Comparison of ENCODE assay signal across 25 cellular contexts in the genomic region with DNA sequence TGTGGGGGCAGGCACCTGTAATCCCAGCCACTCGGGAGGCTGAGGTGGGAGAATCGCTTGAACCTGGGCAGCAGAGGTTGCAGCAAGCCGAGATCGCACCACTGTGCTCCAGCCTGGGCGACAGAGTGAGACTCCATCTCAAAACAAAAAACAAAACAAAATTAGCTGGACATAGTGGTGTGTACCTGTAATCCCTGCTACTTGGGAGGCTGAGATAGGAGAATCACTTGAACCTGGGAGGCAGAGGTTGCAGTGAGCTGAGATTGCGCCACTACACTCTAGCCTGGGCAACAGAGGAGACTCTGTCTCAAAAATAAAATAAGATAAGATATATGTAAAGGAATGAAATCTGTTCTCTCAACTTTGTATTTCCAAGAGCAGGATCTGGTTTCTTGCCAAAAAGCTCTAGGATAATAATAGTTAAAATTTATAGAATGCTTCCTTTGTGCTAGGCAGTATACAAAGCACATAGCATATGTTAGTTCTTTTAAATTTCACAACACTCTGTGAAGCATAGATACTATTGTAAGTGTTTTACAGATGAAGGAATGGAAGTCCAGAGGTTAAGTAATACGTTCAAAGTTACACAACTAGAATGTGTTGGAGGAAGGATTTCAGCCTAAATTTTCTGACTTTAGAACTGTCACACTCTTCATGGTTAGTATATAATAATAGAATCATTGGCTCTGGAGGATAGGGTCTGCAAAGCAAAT.
"Had no signal": no experiment of that assay in that cellular context is flagged by ENCODE, and none has a peak within 500 bp of the region (broad histone marks: within the 10 kb centered on the region; RNA-seq: fewer than 3 reads in every experiment).

No MANE protein-coding gene starts in this region.

- H3K4me1 ChIP-seq: ascending aorta, SJSA1 had no signal

- H3K27ac ChIP-seq: ascending aorta, cardiac muscle cell, KMS-11, PC-9, SJSA1 had no signal

- H3K9me3 ChIP-seq: ascending aorta, SJSA1 had no signal

- DNase-seq: activated CD4-positive, alpha-beta T cell treated with anti-CD3 and anti-CD28 coated beads, Interleukin-2, amount 10 ng/mL, durations not matched to agents 24 days and 14 days; activated CD4-positive, alpha-beta T cell treated with anti-CD3 and anti-CD28 coated beads, Interleukin-2, amount 50 U/mL, for 4 hours; activated CD8-positive, alpha-beta T cell treated with anti-CD3 and anti-CD28 coated beads for 36 hours; activated effector memory CD4-positive, alpha-beta T cell treated with anti-CD3 and anti-CD28 coated beads, Interleukin-2, amount 50 U/mL, for 16 hours; activated naive CD4-positive, alpha-beta T cell; activated naive CD4-positive, alpha-beta T cell treated with anti-CD3 and anti-CD28 coated beads, Interleukin-2, amount 50 U/mL, for 16 hours; activated naive CD8-positive, alpha-beta T cell treated with anti-CD3 and anti-CD28 coated beads for 36 hours; activated T-cell treated with anti-CD3 and anti-CD28 coated beads, Interleukin-2, amount 50 U/mL, for 1 hour; activated T-cell treated with anti-CD3 and anti-CD28 coated beads, Interleukin-2, amount 50 U/mL, for 72 hours; amygdala; MM.1S; NCI-H1092; NCI-H1436 treated with DMSO at 0.1 percent for 48 hours; NCI-H1694 treated with DMSO at 0.1 percent for 48 hours; NCI-H2029; NCI-H345; NCI-H524 treated with DMSO at 0.1 percent for 48 hours; PC-9; Right ventricle myocardium superior; T-helper 1 cell; T1000 had no signal

- H3K27me3 ChIP-seq: ascending aorta, cardiac muscle cell, SJSA1 had no signal

- H3K4me3 ChIP-seq: ascending aorta, cardiac muscle cell, PC-9, SJSA1 had no signal
